Comparison of ENCODE assay signal across 9 cellular contexts in genomic region chr11:30917859-30918478, GRCh38.
A peak's percentile ranks its signal among the peaks of the same experiment; 100 is the strongest.
DNase-seq lines count a peak whose midpoint lies in the region; ATAC-seq, FAIRE-seq and TF ChIP-seq lines count a peak whose summit lies in the region.
"Had no signal": no experiment of that assay in that cellular context is flagged by ENCODE, and none has a peak within 500 bp of the region (broad histone marks: within the 10 kb centered on the region; RNA-seq: fewer than 3 reads in every experiment).

No MANE protein-coding gene starts in this region.

- H3K27me3 Mint-ChIP-seq in CD14-positive monocyte (ENCODE audit: low read depth in 3 of 3) = peaks cover 11 to 19% (median 17%) of the 10 kb centered on the region in 3 donors

- peak overlapping the region; percentile 92 to 97 (median 95) for H3K27ac Mint-ChIP-seq in CD14-positive monocyte

- H3K27ac ChIP-seq in left lung = no peak overlapping the region
- H3K27ac ChIP-seq: SJSA1 had no signal

- no peaks in the 10 kb centered on the region for H3K27me3 ChIP-seq in bronchial epithelial cell (ENCODE audit: control insufficient read depth, insufficient read depth, low read length)
- no peaks in the 10 kb centered on the region for H3K27me3 ChIP-seq in left lung

- DNase-seq in CD14-positive monocyte (ENCODE audit: low spot score) = no peak
- peak; percentile 40 for DNase-seq in NCI-H526 treated with DMSO at 0.1 percent for 48 hours (lab: John Stamatoyannopoulos, UW)
- DNase-seq in bronchial epithelial cell (ENCODE audit: low read depth) = peak; percentile 38
- no peak for DNase-seq in left lung
- no peak for DNase-seq in stimulated activated CD4-positive, alpha-beta T cell treated with anti-CD3 and anti-CD28 coated beads, Interleukin-4, amount 100 ng/mL, for 4 hours

- H3K9me3 ChIP-seq in left lung = no peaks in the 10 kb centered on the region
- H3K9me3 ChIP-seq: SJSA1 had no signal

- no peaks in the 10 kb centered on the region for H3K36me3 Mint-ChIP-seq in CD14-positive monocyte

- no peaks in the 10 kb centered on the region for H3K4me1 ChIP-seq in left lung
- H3K4me1 ChIP-seq: SJSA1 had no signal

- peaks cover 0 to 2% (median 0%) of the 10 kb centered on the region in 7 donors for H3K9me3 Mint-ChIP-seq in CD14-positive monocyte

- FAIRE-seq in bronchial epithelial cell (lab: Jason Lieb, UNC) = no peak

- H3K4me3 Mint-ChIP-seq in CD14-positive monocyte = no peak overlapping the region

- H3K4me3 ChIP-seq in bronchial epithelial cell (ENCODE audit: low read depth, low read length) = no peak overlapping the region
- H3K4me3 ChIP-seq in left lung = no peak overlapping the region
- H3K4me3 ChIP-seq: SJSA1 had no signal

- peaks cover 47% of the 10 kb centered on the region for H3K4me1 Mint-ChIP-seq in CD14-positive monocyte

- H3K36me3 ChIP-seq in bronchial epithelial cell (ENCODE audit: control insufficient read depth, insufficient read depth, low read length) (no peaks in the 10 kb centered on the region), left lung (no peaks in the 10 kb centered on the region)
- H3K36me3 ChIP-seq: SJSA1 had no signal

- intact Hi-C loops in CD14-positive monocyte (cut with micrococcal nuclease) (loop anchor here (5.0 to 10.0 kb wide), 3 partner anchors 433 to 573 kb away; no protein-coding TSS in a partner anchor), left lung (cut with DNase I) (loop anchor here in 1 of 2 donors (10.0 kb wide), 1 partner anchor 573 kb away; no protein-coding TSS in a partner anchor)

- ATAC-seq in GM18867 (IDR thresholded peaks at IDR 0.05; ENCODE audit: unreplicated experiment) = peak; percentile 74
- peak; percentile 63 for ATAC-seq in HG03342 (IDR thresholded peaks at IDR 0.05; ENCODE audit: unreplicated experiment)
- ATAC-seq in left lung = peak; percentile 68
- no peak for ATAC-seq in GM18873 (IDR thresholded peaks at IDR 0.05; ENCODE audit: low FRiP score, unreplicated experiment)

- peak; percentile 86 for TF ChIP-seq CTCF in CD14-positive monocyte (IDR thresholded peaks at IDR 0.05)
- peak; percentile 36 for TF ChIP-seq CTCF in bronchial epithelial cell (IDR thresholded peaks at IDR 0.05; ENCODE audit: insufficient read depth, low read length, severe bottlenecking)
- TF ChIP-seq CTCF in left lung (IDR thresholded peaks at IDR 0.05) = peak; percentile 55 to 64

Comparison
In these comparisons a context has a peak if more than half of its experiments do, and no peak if none do; other contexts are left out.
1. DNase-seq: peak in NCI-H526 treated with DMSO at 0.1 percent for 48 hours (single experiment) and bronchial epithelial cell (single experiment); none in CD14-positive monocyte (single experiment), left lung (0 of 2) and stimulated activated CD4-positive, alpha-beta T cell treated with anti-CD3 and anti-CD28 coated beads, Interleukin-4, amount 100 ng/mL, for 4 hours (0 of 2).
2. CTCF ChIP-seq: peak in every context shown above with its lines; median percentile 86 in CD14-positive monocyte; 60 in left lung; 36 in bronchial epithelial cell.